Comparison of ENCODE assay signal across 1 cellular context in genomic region chr1:68178821-68179490, GRCh38.
TF ChIP-seq lines count a peak whose summit lies in the region.

No MANE protein-coding gene starts in this region.

TF ChIP-seq in HepG2, 621 proteins besides CTCF, POLR2A, EP300 and RAD21 (continued from another document):
- TF ChIP-seq KIAA2018 (CRISPR knock-in tag; IDR thresholded peaks at IDR 0.05; ENCODE audit: borderline replicate concordance), result no peak
- no peak for TF ChIP-seq ATAD3A (CRISPR knock-in tag; IDR thresholded peaks at IDR 0.05)
- TF ChIP-seq SMYD3 (CRISPR knock-in tag; IDR thresholded peaks at IDR 0.05), result no peak
- no peak for TF ChIP-seq ATF7-NPFF (CRISPR knock-in tag; IDR thresholded peaks at IDR 0.05; ENCODE audit: low read depth)
- no peak for TF ChIP-seq ZNF512 (CRISPR knock-in tag; IDR thresholded peaks at IDR 0.05)
